7 cellular contexts compared by ENCODE assay signal in the genomic region with DNA sequence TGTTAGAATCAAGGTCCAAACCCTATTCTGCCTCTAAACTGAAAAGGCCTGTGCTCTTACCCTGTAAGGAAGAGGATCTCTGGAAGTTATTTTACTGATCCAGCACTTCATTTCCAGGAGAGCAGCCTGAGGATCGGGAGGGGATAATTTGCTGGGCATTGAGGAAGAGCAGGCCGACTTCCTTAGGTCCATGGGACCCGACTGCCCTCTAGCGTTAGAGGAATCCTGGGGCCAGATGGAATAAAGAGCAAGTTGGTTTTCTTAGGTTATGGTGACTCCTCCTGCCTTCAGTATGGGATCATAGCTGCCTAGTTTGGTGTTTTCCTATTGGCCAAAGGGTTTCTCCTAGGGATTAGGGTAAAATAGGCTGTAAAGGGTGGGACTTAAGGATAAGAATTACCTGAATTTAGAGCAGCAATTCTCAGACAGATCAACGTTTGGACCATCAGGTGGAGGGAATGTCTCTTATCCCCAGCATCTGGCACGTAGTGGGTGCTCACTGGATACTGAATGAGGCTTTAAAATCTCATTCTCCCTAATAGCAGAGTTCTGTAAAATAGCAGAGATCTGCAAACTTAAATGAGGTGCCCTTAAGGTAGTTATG. TPM values are rescaled to one million over a fixed set of nuclear protein-coding genes. Genes with fewer than 3 reads are reported as not detected.
A peak's percentile ranks its signal among the peaks of the same experiment; 100 is the strongest.
DNase-seq lines count a peak whose midpoint lies in the region; ATAC-seq and TF ChIP-seq lines count a peak whose summit lies in the region.

No MANE protein-coding gene starts in this region.

- intact Hi-C loops in OCI-LY7 (cut with micrococcal nuclease; ENCODE audit: unreplicated experiment): loop anchor here (1.0 to 5.0 kb wide), 3 partner anchors 171 to 469 kb away; no protein-coding TSS in a partner anchor

- no TSS peak for BruUV-seq in OCI-LY7 (replicated peaks; lab: Mats Ljungman, UMichigan)

- H3K4me3 ChIP-seq in KMS-11 (IDR thresholded peaks at IDR 0.05; ENCODE audit: insufficient read depth, low read depth, low read length) (no peak overlapping the region), OCI-LY7 (ENCODE audit: low read depth, low read length, poor library complexity, severe bottlenecking) (no peak overlapping the region), fibroblast of villous mesenchyme (ENCODE audit: low read depth, low read length) (no peak overlapping the region), thoracic aorta (no peak overlapping the region)

- H2AFZ ChIP-seq in KMS-11 (ENCODE audit: low read depth) (no peak overlapping the region), OCI-LY7 (ENCODE audit: low read length) (peak overlapping the region; percentile 55; the same call in 1 of the 2 replicates)

- DNase-seq in OCI-LY7 (ENCODE audit: low spot score) (peak; percentile 68), fibroblast of villous mesenchyme (ENCODE audit: low read depth) (peak; percentile 90), nephron progenitor cell (peak; percentile 80), thoracic aorta (ENCODE audit: low spot score) (peak; percentile 62)
- DNase-seq in activated T-cell treated with anti-CD3 and anti-CD28 coated beads, Interleukin-2, amount 50 U/mL, for 48 hours: peak; percentile 62 to 65

- TF ChIP-seq CTCF in GM12873 (IDR thresholded peaks at IDR 0.05; ENCODE audit: insufficient read depth, low read depth, low read length, missing control alignments): peak; percentile 93
- peak; percentile 88 for TF ChIP-seq CTCF in KMS-11 (conservative IDR thresholded peaks at IDR 0.05; ENCODE audit: low read depth, low read length)
- peak; percentile 95 for TF ChIP-seq CTCF in OCI-LY7 (conservative IDR thresholded peaks at IDR 0.05; ENCODE audit: low read length)
- peak; percentile 96 for TF ChIP-seq CTCF in fibroblast of villous mesenchyme (IDR thresholded peaks at IDR 0.05; ENCODE audit: insufficient read depth, low read depth, low read length)
- peak; percentile 89 for TF ChIP-seq CTCF in nephron progenitor cell (IDR thresholded peaks at IDR 0.05)
- TF ChIP-seq CTCF in thoracic aorta (IDR thresholded peaks at IDR 0.05): peak; percentile 85

- H3K27me3 Mint-ChIP-seq in nephron progenitor cell (ENCODE audit: low read depth, poor library complexity): peaks cover 8% of the 10 kb centered on the region

- peaks cover 8% of the 10 kb centered on the region for H3K9me3 Mint-ChIP-seq in nephron progenitor cell

- H3K27ac ChIP-seq in KMS-11: no peak overlapping the region
- no peak overlapping the region for H3K27ac ChIP-seq in OCI-LY7 (ENCODE audit: low read depth, low read length, poor library complexity, severe bottlenecking)
- peak overlapping the region in 1 of 2 donors; percentile 13 for H3K27ac ChIP-seq in thoracic aorta

- H3K4me3 Mint-ChIP-seq in nephron progenitor cell: no peak overlapping the region

- POLR2A ChIA-PET in OCI-LY7 (lab: Charles Lee): no interaction called here

- H3K4me1 ChIP-seq in KMS-11 (ENCODE audit: low read depth, poor library complexity, severe bottlenecking) (no peaks in the 10 kb centered on the region), OCI-LY7 (ENCODE audit: insufficient read depth, low read length, poor library complexity, severe bottlenecking) (no peaks in the 10 kb centered on the region), thoracic aorta (ENCODE audit: control insufficient read depth in 1 of 2, low read depth in 2 of 2) (peaks cover 8 to 32% of the 10 kb centered on the region in 2 donors)

- H4K20me1 ChIP-seq in KMS-11 (ENCODE audit: insufficient read depth) (no peaks in the 10 kb centered on the region), OCI-LY7 (ENCODE audit: insufficient read depth, low read length) (no peaks in the 10 kb centered on the region)

- ATAC-seq in thoracic aorta (ENCODE audit: insufficient number of reproducible peaks, low FRiP score, low read depth): peak; percentile 87

- H3K9me3 ChIP-seq in OCI-LY7 (ENCODE audit: low read length) (no peaks in the 10 kb centered on the region), thoracic aorta (no peaks in the 10 kb centered on the region)

- H3K27me3 ChIP-seq in KMS-11 (ENCODE audit: insufficient read depth, low read depth): no peaks in the 10 kb centered on the region
- H3K27me3 ChIP-seq in thoracic aorta (replicated peaks; ENCODE audit: insufficient read depth): no peaks in the 10 kb centered on the region

- H3K79me2 ChIP-seq in KMS-11 (ENCODE audit: insufficient read depth, low read depth) (no peaks in the 10 kb centered on the region), OCI-LY7 (ENCODE audit: insufficient read depth, low read depth, low read length) (no peaks in the 10 kb centered on the region)

- H3K9ac ChIP-seq in KMS-11: no peak overlapping the region

- peaks cover 56% of the 10 kb centered on the region for H3K4me1 Mint-ChIP-seq in nephron progenitor cell

- H3K36me3 Mint-ChIP-seq in nephron progenitor cell (ENCODE audit: low read depth): peaks cover 14% of the 10 kb centered on the region

- H3K9me2 ChIP-seq in OCI-LY7 (ENCODE audit: insufficient read depth, low read length): no peaks in the 10 kb centered on the region

- H3K27ac Mint-ChIP-seq in nephron progenitor cell: no peak overlapping the region

- CTCF ChIA-PET in OCI-LY7 (lab: Charles Lee; ENCODE audit: unreplicated experiment): no interaction called here

- H3K4me2 ChIP-seq in KMS-11 (no peak overlapping the region), OCI-LY7 (ENCODE audit: low read length) (no peak overlapping the region)

- H3K36me3 ChIP-seq in KMS-11 (ENCODE audit: insufficient read depth): no peaks in the 10 kb centered on the region
- peaks cover 16% of the 10 kb centered on the region; the same call in 1 of the 2 replicates for H3K36me3 ChIP-seq in OCI-LY7 (ENCODE audit: insufficient read depth, low read length)
- no peaks in the 10 kb centered on the region for H3K36me3 ChIP-seq in thoracic aorta

RNA-seq across cellular contexts. Expression of gene SORBS1, which starts 40.0 kb away (rescaled TPM):
- 0.10 and 0.57 TPM in 2 replicates for total RNA-seq in OCI-LY7 (2014; rRNA removed; shearing (Covaris generic))
- total RNA-seq in OCI-LY7 (2022): 3.1 and 3.3 TPM in 2 replicates
- 8.2 and 13.2 TPM in 2 replicates for total RNA-seq in fibroblast of villous mesenchyme
- total RNA-seq in thoracic aorta: 1,000 to 10,000 TPM; 1,110 to 1,659 TPM

RNA-seq across cellular contexts. Expression of gene ALDH18A1, which starts 55.3 kb away (rescaled TPM):
- 62.3 and 65.9 TPM in 2 replicates for total RNA-seq in OCI-LY7 (2014; rRNA removed; shearing (Covaris generic))
- total RNA-seq in OCI-LY7 (2022) (72.1 and 72.3 TPM in 2 replicates), fibroblast of villous mesenchyme (107 and 154 TPM in 2 replicates), thoracic aorta (10 to 100 TPM; 35.8 to 39.4 TPM)

Comparison
In these comparisons a context has a peak if more than half of its experiments do, and no peak if none do; other contexts are left out.
1. RNA of gene SORBS1, which starts 40.0 kb away (total RNA-seq): 1,110 to 1,659 TPM in thoracic aorta; 8.2 to 13.2 TPM in fibroblast of villous mesenchyme and 0.10 to 3.3 TPM in OCI-LY7; every median in the first group is over 10 times any median in the second.
2. Peak in every context shown above with its lines, with median percentiles within 50 percentile points of each other: CTCF ChIP-seq and DNase-seq.